In the genomic region with DNA sequence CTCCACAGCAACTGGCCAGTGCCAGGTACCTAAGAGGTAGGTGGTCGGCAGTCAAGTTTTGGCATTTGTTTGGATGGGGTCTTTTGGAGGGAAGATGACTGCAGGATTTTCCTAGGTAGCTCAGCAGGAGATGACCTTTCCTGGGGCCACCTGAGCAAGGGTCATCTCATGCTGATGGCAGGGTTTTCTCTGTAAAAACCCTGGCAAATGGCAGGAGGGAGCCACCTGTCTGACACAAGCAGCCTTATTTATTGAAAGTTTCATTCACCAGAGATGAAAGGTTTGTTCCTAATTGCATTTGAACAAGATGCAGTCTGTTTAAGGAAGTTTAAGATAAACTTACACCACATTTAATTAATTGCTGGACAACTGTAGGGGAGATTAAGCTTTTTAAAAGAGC, we compare ENCODE assay signal across 2 cellular contexts.
TF ChIP-seq lines count a peak whose summit lies in the region.

No MANE protein-coding gene starts in this region.

TF ChIP-seq in liver, 16 proteins besides CTCF, POLR2A, EP300 and RAD21:
- TF ChIP-seq REST (IDR thresholded peaks at IDR 0.05) (no peak), FOXA1 (IDR thresholded peaks at IDR 0.05) (no peak), JUND (IDR thresholded peaks at IDR 0.05) (no peak), HNF4A (conservative IDR thresholded peaks at IDR 0.05) (peak; percentile 13 to 22), NR2F2 (IDR thresholded peaks at IDR 0.05) (no peak), FOXA2 (IDR thresholded peaks at IDR 0.05) (no peak), EGR1 (IDR thresholded peaks at IDR 0.05; ENCODE audit: low read depth in 2 of 2) (no peak), HNF4G (IDR thresholded peaks at IDR 0.05) (no peak), RXRA (IDR thresholded peaks at IDR 0.05) (peak in 1 of 2 donors; percentile 33), SP1 (IDR thresholded peaks at IDR 0.05) (no peak)

TF ChIP-seq in HepG2, 621 proteins besides CTCF, POLR2A, EP300 and RAD21 (continued from another document):
- TF ChIP-seq NR0B2 (CRISPR knock-in tag; IDR thresholded peaks at IDR 0.05) = no peak
- TF ChIP-seq ZC3H4 (CRISPR knock-in tag; IDR thresholded peaks at IDR 0.05; ENCODE audit: borderline replicate concordance) = no peak
- no peak for TF ChIP-seq ZNF446 (CRISPR knock-in tag; IDR thresholded peaks at IDR 0.05)
- TF ChIP-seq ZNF234 (CRISPR knock-in tag; conservative IDR thresholded peaks at IDR 0.05) = no peak
